In genomic region chr1:206589206-206589605, GRCh38 we compare ENCODE assay signal across 11 cellular contexts. TPM values are rescaled to one million over a fixed set of nuclear protein-coding genes. Genes with fewer than 3 reads are reported as not detected.
A peak's percentile ranks its signal among the peaks of the same experiment; 100 is the strongest.
DNase-seq lines count a peak whose midpoint lies in the region; ATAC-seq, FAIRE-seq and TF ChIP-seq lines count a peak whose summit lies in the region.
"Had no signal": no experiment of that assay in that cellular context is flagged by ENCODE, and none has a peak within 500 bp of the region (broad histone marks: within the 10 kb centered on the region; RNA-seq: fewer than 3 reads in every experiment).

No MANE protein-coding gene starts in this region.

- no peaks in the 10 kb centered on the region for H3K9me3 ChIP-seq in astrocyte (ENCODE audit: insufficient read depth, low read depth, low read length)
- no peaks in the 10 kb centered on the region for H3K9me3 ChIP-seq in right cardiac atrium (ENCODE audit: control insufficient read depth, low read length)
- H3K9me3 ChIP-seq in suprapubic skin = no peaks in the 10 kb centered on the region
- no peaks in the 10 kb centered on the region for H3K9me3 ChIP-seq in ascending aorta

- no peak for FAIRE-seq in astrocyte (lab: Jason Lieb, UNC)

- peak; percentile 69 to 72 for ATAC-seq in right cardiac atrium
- ATAC-seq in HG03159 (IDR thresholded peaks at IDR 0.05; ENCODE audit: unreplicated experiment) = no peak

- H3K9ac ChIP-seq in astrocyte (ENCODE audit: low read length) = peak overlapping the region; percentile 30
- H3K9ac ChIP-seq: parathyroid adenoma had no signal

- no peak overlapping the region for H2AFZ ChIP-seq in astrocyte (ENCODE audit: low read depth, low read length)
- H2AFZ ChIP-seq: parathyroid adenoma had no signal

- H3K27ac Mint-ChIP-seq in T-helper 1 cell treated with Interleukin-12 subunit alpha and Interleukin-12 subunit beta and Interleukin-4 antibody, amounts not matched to agents 30 μg/mL and 1 μg/mL, for 36 hours = peak overlapping the region; percentile 94
- H3K27ac Mint-ChIP-seq in astrocyte (ENCODE audit: unreplicated experiment) = peak overlapping the region; percentile 42

- peak overlapping the region; percentile 32 for H3K4me3 Mint-ChIP-seq in T-helper 1 cell treated with Interleukin-12 subunit alpha and Interleukin-12 subunit beta and Interleukin-4 antibody, amounts not matched to agents 30 μg/mL and 1 μg/mL, for 36 hours
- no peak overlapping the region for H3K4me3 Mint-ChIP-seq in astrocyte (ENCODE audit: unreplicated experiment)
- H3K4me3 Mint-ChIP-seq: brain had no signal

- no peaks in the 10 kb centered on the region for H4K20me1 ChIP-seq in astrocyte (ENCODE audit: insufficient read depth, low read length)

- no peak for DNase-seq in T-helper 1 cell
- peak; percentile 95 for DNase-seq in astrocyte (ENCODE audit: low read depth)
- peak; percentile 57 to 78 (median 70) for DNase-seq in right cardiac atrium
- no peak for DNase-seq in suprapubic skin (ENCODE audit: low spot score in 2 of 2)
- no peak for DNase-seq in iPS-NIHi11 (ENCODE audit: low spot score)
- DNase-seq in ascending aorta (ENCODE audit: low spot score in 2 of 2) = no peak

- H3K4me3 ChIP-seq in astrocyte (ENCODE audit: insufficient read depth, low read depth, low read length) (no peak overlapping the region), right cardiac atrium (ENCODE audit: low read length) (no peak overlapping the region), suprapubic skin (no peak overlapping the region), ascending aorta (no peak overlapping the region)

- no peaks in the 10 kb centered on the region for H3K27me3 Mint-ChIP-seq in T-helper 1 cell treated with Interleukin-12 subunit alpha and Interleukin-12 subunit beta and Interleukin-4 antibody, amounts not matched to agents 30 μg/mL and 1 μg/mL, for 36 hours (ENCODE audit: low read depth)
- peaks cover 5% of the 10 kb centered on the region for H3K27me3 Mint-ChIP-seq in astrocyte (ENCODE audit: low read depth, unreplicated experiment)
- H3K27me3 Mint-ChIP-seq: brain had no signal

- H3K36me3 Mint-ChIP-seq in T-helper 1 cell treated with Interleukin-12 subunit alpha and Interleukin-12 subunit beta and Interleukin-4 antibody, amounts not matched to agents 30 μg/mL and 1 μg/mL, for 36 hours (ENCODE audit: low read depth) = peaks cover 68% of the 10 kb centered on the region
- H3K36me3 Mint-ChIP-seq in astrocyte (ENCODE audit: low read depth, unreplicated experiment) = peaks cover 22% of the 10 kb centered on the region

- H3K9me3 Mint-ChIP-seq in T-helper 1 cell treated with Interleukin-12 subunit alpha and Interleukin-12 subunit beta and Interleukin-4 antibody, amounts not matched to agents 30 μg/mL and 1 μg/mL, for 36 hours = no peaks in the 10 kb centered on the region
- H3K9me3 Mint-ChIP-seq in astrocyte (ENCODE audit: unreplicated experiment) = no peaks in the 10 kb centered on the region
- H3K9me3 Mint-ChIP-seq: brain had no signal

- H3K79me2 ChIP-seq in astrocyte (ENCODE audit: insufficient read depth, low read length) = no peaks in the 10 kb centered on the region
- H3K79me2 ChIP-seq: parathyroid adenoma had no signal

- intact Hi-C loops in right cardiac atrium (cut with DNase I) = no loop called here
- intact Hi-C loops in ascending aorta (cut with DNase I) = no loop called here

- TF ChIP-seq POLR2A in suprapubic skin (IDR thresholded peaks at IDR 0.05) = no peak

- H3K4me1 Mint-ChIP-seq in T-helper 1 cell treated with Interleukin-12 subunit alpha and Interleukin-12 subunit beta and Interleukin-4 antibody, amounts not matched to agents 30 μg/mL and 1 μg/mL, for 36 hours (ENCODE audit: low read depth) = peaks cover 80% of the 10 kb centered on the region
- peaks cover 55% of the 10 kb centered on the region for H3K4me1 Mint-ChIP-seq in astrocyte (ENCODE audit: low read depth, unreplicated experiment)

- H3K27me3 ChIP-seq in astrocyte (ENCODE audit: insufficient read depth, low read length) (no peaks in the 10 kb centered on the region), right cardiac atrium (ENCODE audit: control insufficient read depth, insufficient read depth) (no peaks in the 10 kb centered on the region), suprapubic skin (no peaks in the 10 kb centered on the region), ascending aorta (no peaks in the 10 kb centered on the region)

- no peak for TF ChIP-seq CTCF in astrocyte (IDR thresholded peaks at IDR 0.05; ENCODE audit: insufficient read depth, low read depth, low read length)
- TF ChIP-seq CTCF in suprapubic skin (IDR thresholded peaks at IDR 0.05) = no peak
- TF ChIP-seq CTCF in ascending aorta (IDR thresholded peaks at IDR 0.05) = no peak

- peak overlapping the region; percentile 61 for H3K4me2 ChIP-seq in astrocyte (ENCODE audit: low read length)

- WGBS in right cardiac atrium = 61% methylated on average over 7 of the region's 7 CpGs
- 57% methylated on average over 7 of the region's 7 CpGs for WGBS in suprapubic skin

- no peak for TF ChIP-seq EP300 in suprapubic skin (IDR thresholded peaks at IDR 0.05)

- H3K36me3 ChIP-seq in astrocyte (ENCODE audit: insufficient read depth, low read length) = peaks cover 11% of the 10 kb centered on the region
- peaks cover 78% of the 10 kb centered on the region for H3K36me3 ChIP-seq in suprapubic skin
- H3K36me3 ChIP-seq in ascending aorta = peaks cover 40 to 80% of the 10 kb centered on the region in 2 donors

- H3K27ac ChIP-seq in astrocyte (ENCODE audit: low read depth, low read length) (peak overlapping the region; percentile 64), right cardiac atrium (ENCODE audit: low read length) (no peak overlapping the region), suprapubic skin (peak overlapping the region; percentile 88), ascending aorta (no peak overlapping the region)
- H3K27ac ChIP-seq: 22Rv1, parathyroid adenoma had no signal

- peaks cover 28% of the 10 kb centered on the region for H3K4me1 ChIP-seq in astrocyte (ENCODE audit: insufficient read depth, low read length)
- H3K4me1 ChIP-seq in right cardiac atrium (ENCODE audit: control insufficient read depth, insufficient read depth, low read length) = no peaks in the 10 kb centered on the region
- peaks cover 64% of the 10 kb centered on the region for H3K4me1 ChIP-seq in suprapubic skin
- H3K4me1 ChIP-seq in ascending aorta = no peaks in the 10 kb centered on the region
- H3K4me1 ChIP-seq: parathyroid adenoma had no signal

RNA-seq across cellular contexts. Expression of gene EIF2D, which starts 23.1 kb away (rescaled TPM):
- total RNA-seq in astrocyte = 27.3 and 33.6 TPM in 2 replicates
- 10 to 100 TPM; 24.6 to 28.0 (median 25.8) TPM for total RNA-seq in right cardiac atrium
- 23.0 TPM for polyA plus RNA-seq in right cardiac atrium
- 10 to 100 TPM; 55.0 to 69.1 (median 61.1) TPM for total RNA-seq in suprapubic skin
- 40.2 TPM for total RNA-seq in ascending aorta

RNA-seq across cellular contexts. Expression of gene DYRK3, which starts 46.1 kb away (rescaled TPM):
- 8.2 and 8.7 TPM in 2 replicates for total RNA-seq in astrocyte
- total RNA-seq in right cardiac atrium = 10 to 100 TPM; 15.7 to 29.8 (median 23.4) TPM
- polyA plus RNA-seq in right cardiac atrium = 17.0 TPM
- total RNA-seq in suprapubic skin = 1 to 10 TPM; 2.2 to 4.7 (median 4.1) TPM
- 17.9 TPM for total RNA-seq in ascending aorta

Comparison
In these comparisons a context has a peak if more than half of its experiments do, and no peak if none do; other contexts are left out.
1. DNase-seq: peak in astrocyte (single experiment) and right cardiac atrium (3 of 3); none in T-helper 1 cell (0 of 5), suprapubic skin (0 of 2), iPS-NIHi11 (single experiment) and ascending aorta (0 of 2).
2. H3K27ac ChIP-seq: peak in astrocyte (single experiment) and suprapubic skin (single experiment); none in right cardiac atrium (single experiment) and ascending aorta (0 of 2).